10 cellular contexts compared by ENCODE assay signal in the genomic region with DNA sequence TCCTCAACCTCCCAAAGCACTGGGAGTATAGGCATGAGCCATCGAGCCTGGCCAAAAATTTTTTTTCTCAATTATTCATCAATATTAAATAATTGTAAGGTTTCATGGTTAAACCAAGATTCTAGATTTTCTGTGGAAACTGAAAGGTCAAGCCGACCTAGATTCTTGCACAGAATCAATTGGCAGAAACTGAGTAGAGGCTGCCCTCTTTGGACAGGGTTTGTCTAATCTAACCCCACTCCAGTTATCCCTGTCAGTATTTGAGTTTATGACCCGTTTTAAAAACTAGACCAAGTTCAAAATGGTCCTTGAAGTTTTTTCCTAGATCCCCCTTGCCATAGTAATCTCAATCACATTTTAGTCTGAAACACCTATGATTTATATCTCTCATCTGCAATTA. TPM values are rescaled to one million over a fixed set of nuclear protein-coding genes. Genes with fewer than 3 reads are reported as not detected.
DNase-seq lines count a peak whose midpoint lies in the region; ATAC-seq, FAIRE-seq and TF ChIP-seq lines count a peak whose summit lies in the region.
"Had no signal": no experiment of that assay in that cellular context is flagged by ENCODE, and none has a peak within 500 bp of the region (broad histone marks: within the 10 kb centered on the region; RNA-seq: fewer than 3 reads in every experiment).

No MANE protein-coding gene starts in this region.

- H3K27me3 Mint-ChIP-seq in HFFc6 (ENCODE audit: insufficient read depth) = peaks cover 5% of the 10 kb centered on the region; the same call in 1 of the 2 replicates
- no peaks in the 10 kb centered on the region for H3K27me3 Mint-ChIP-seq in H9 (ENCODE audit: low read depth)
- H3K27me3 Mint-ChIP-seq: activated naive CD4-positive, alpha-beta T cell treated with anti-CD3 and anti-CD28 coated beads, Interleukin-2, amount 50 U/mL, for 24 hours had no signal

- no peak for FAIRE-seq in GM12878 (lab: Jason Lieb, UNC)

- no peak overlapping the region for H3K27ac ChIP-seq in GM12878 (ENCODE audit: control insufficient read depth, insufficient read depth)
- no peak overlapping the region for H3K27ac ChIP-seq in H9 (ENCODE audit: insufficient read length, low read depth, low read length)

- intact Hi-C loops in GM12878 (cut with micrococcal nuclease; ENCODE audit: unreplicated experiment) = loop anchor here (10.0 kb wide), 1 partner anchor 483 kb away; no protein-coding TSS in a partner anchor

- no peaks in the 10 kb centered on the region for H3K79me1 ChIP-seq in H9 (ENCODE audit: insufficient read depth, low read depth, low read length, poor library complexity, severe bottlenecking)

- H3K18ac ChIP-seq in H9 (ENCODE audit: insufficient read length, low read depth, low read length) = no peak overlapping the region

- no peak overlapping the region for H4K5ac ChIP-seq in H9 (ENCODE audit: insufficient read length, low read depth, low read length)

- no peak overlapping the region for H3K4me3 Mint-ChIP-seq in HFFc6
- no peak overlapping the region for H3K4me3 Mint-ChIP-seq in H9
- H3K4me3 Mint-ChIP-seq: activated naive CD4-positive, alpha-beta T cell treated with anti-CD3 and anti-CD28 coated beads, Interleukin-2, amount 50 U/mL, for 24 hours had no signal

- H3K14ac ChIP-seq in H9 (ENCODE audit: insufficient read depth, low read length) = no peak overlapping the region

- SMC1A ChIA-PET in GM12878 (lab: Charles Lee; ENCODE audit: uncharacterized antibody, unreplicated experiment) = interaction anchor here (0.8 to 4.1 kb wide), 4 partner anchors 8 to 489 kb away, joined by 3 to 21 read pairs (median 6); partner anchors contain the start of genes ADAM10 and MINDY2

- in situ Hi-C loops in GM12878 (cut with MboI) = loop anchor here (5.0 kb wide), 1 partner anchor 491 kb away; no protein-coding TSS in a partner anchor

- no peak overlapping the region for H2BK20ac ChIP-seq in H9 (ENCODE audit: low read depth, low read length, poor library complexity, severe bottlenecking)

- H4K8ac ChIP-seq in H9 (replicated peaks; ENCODE audit: insufficient read length, low read depth, low read length) = no peak overlapping the region

- H3K4me1 ChIP-seq in GM12878 (ENCODE audit: control insufficient read depth, insufficient read depth, low read length) (no peaks in the 10 kb centered on the region), H9 (ENCODE audit: insufficient read depth, low read length) (no peaks in the 10 kb centered on the region)

- TF ChIP-seq EP300 in GM12878 (IDR thresholded peaks at IDR 0.05; ENCODE audit: borderline replicate concordance in 1 of 2, control insufficient read depth in 1 of 2, low read depth in 2 of 2, low read length in 2 of 2) = no peak

- H2AFZ ChIP-seq in GM12878 (ENCODE audit: control insufficient read depth, low read depth, low read length) (no peak overlapping the region), H9 (ENCODE audit: low read length) (no peak overlapping the region)

- H2BK5ac ChIP-seq in H9 (ENCODE audit: insufficient read length, low read length) = no peak overlapping the region

- no peaks in the 10 kb centered on the region for H3K79me2 ChIP-seq in GM12878 (ENCODE audit: control insufficient read depth, insufficient read depth, low read length)
- H3K79me2 ChIP-seq in H9 (ENCODE audit: insufficient read depth, low read length) = no peaks in the 10 kb centered on the region

- no peaks in the 10 kb centered on the region for H4K20me1 ChIP-seq in GM12878 (ENCODE audit: control insufficient read depth, insufficient read depth)
- no peaks in the 10 kb centered on the region for H4K20me1 ChIP-seq in H9 (ENCODE audit: control insufficient read depth, insufficient read depth, insufficient read length)

- RAD21 ChIA-PET in GM12878 (lab: Charles Lee; ENCODE audit: unreplicated experiment) = interaction anchor here (0.7 to 3.1 kb wide), 4 partner anchors 34 to 530 kb away, joined by 3 to 23 read pairs (median 4); no protein-coding TSS in a partner anchor

- H3K36me3 Mint-ChIP-seq in HFFc6 (ENCODE audit: low read depth) (no peaks in the 10 kb centered on the region), H9 (ENCODE audit: insufficient read depth in 1 of 3, low read depth in 3 of 3) (no peaks in the 10 kb centered on the region)
- H3K36me3 Mint-ChIP-seq: activated naive CD4-positive, alpha-beta T cell treated with anti-CD3 and anti-CD28 coated beads, Interleukin-2, amount 50 U/mL, for 24 hours had no signal

- no peak overlapping the region for H3K56ac ChIP-seq in H9 (ENCODE audit: insufficient read length, low read depth, low read length)

- no peak overlapping the region for H2BK120ac ChIP-seq in H9 (ENCODE audit: low read depth, low read length, poor library complexity, severe bottlenecking)

- no peak overlapping the region for H3K23ac ChIP-seq in H9 (ENCODE audit: insufficient read length, low read depth, low read length)

- H3K27ac Mint-ChIP-seq in HFFc6 (no peak overlapping the region), H9 (no peak overlapping the region)
- H3K27ac Mint-ChIP-seq: activated naive CD4-positive, alpha-beta T cell treated with anti-CD3 and anti-CD28 coated beads, Interleukin-2, amount 50 U/mL, for 24 hours had no signal

- H3K4me3 ChIP-seq in GM12878 = no peak overlapping the region

- H3K36me3 ChIP-seq in GM12878 (ENCODE audit: control insufficient read depth in 2 of 2, insufficient read depth in 2 of 2, low read length in 1 of 2) = no peaks in the 10 kb centered on the region

- H3K9me3 ChIP-seq in GM12878 (replicated peaks; ENCODE audit: control insufficient read depth, insufficient read depth, low read length) (no peaks in the 10 kb centered on the region), H9 (ENCODE audit: control insufficient read depth, low read depth, low read length) (no peaks in the 10 kb centered on the region)

- H3K9me3 Mint-ChIP-seq in HFFc6 (no peaks in the 10 kb centered on the region; the same call in 1 of the 2 replicates), H9 (no peaks in the 10 kb centered on the region)
- H3K9me3 Mint-ChIP-seq: activated naive CD4-positive, alpha-beta T cell treated with anti-CD3 and anti-CD28 coated beads, Interleukin-2, amount 50 U/mL, for 24 hours had no signal

- WGBS in GM12878 (ENCODE audit: insufficient coverage, insufficient replicate concordance, low lambda C conversion rate, missing lambda C conversion rate) = 5% methylated on average over 3 of the region's 3 CpGs
- no CpG with 5 or more reads among the region's 3 CpGs for WGBS in H9 (ENCODE audit: extremely low coverage, insufficient read length, low lambda C conversion rate)

- H2AK5ac ChIP-seq in H9 (ENCODE audit: insufficient read length, low read length) = no peak overlapping the region

- CTCF ChIA-PET in GM12878 (lab: Yijun Ruan, JAX) = interaction anchor here (0.8 to 4.4 kb wide), 8 partner anchors 80 to 545 kb away, joined by 3 to 30 read pairs (median 6); no protein-coding TSS in a partner anchor

- DNase-seq in Ammon's horn (ENCODE audit: low spot score) (peak; percentile 61), HFFc6 (no peak), GM12878 (ENCODE audit: low read depth, low spot score) (no peak), left kidney (ENCODE audit: low read depth, low spot score) (peak; percentile 22), epidermal melanocyte (ENCODE audit: insufficient read length, low spot score) (no peak), NCI-H2029 treated with DMSO at 0.1 percent for 48 hours (lab: John Stamatoyannopoulos, UW) (no peak), H9 (no peak)
- DNase-seq: NCI-H2171 treated with DMSO at 0.1 percent for 48 hours had no signal

- POLR2A ChIA-PET in GM12878 (lab: Charles Lee) = interaction anchor here (0.7 kb wide), 1 partner anchor 316 kb away, joined by 3 read pairs; no protein-coding TSS in a partner anchor

- H2BK15ac ChIP-seq in H9 (ENCODE audit: low read depth, low read length) = no peak overlapping the region

- TF ChIP-seq RAD21 in GM12878 (IDR thresholded peaks at IDR 0.05; ENCODE audit: insufficient read depth, low read depth, low read length) = peak; percentile 72

- no peak overlapping the region for H3K4ac ChIP-seq in H9 (ENCODE audit: low read depth, low read length)

- no peaks in the 10 kb centered on the region for H3K4me1 Mint-ChIP-seq in HFFc6 (ENCODE audit: low read depth)
- 0 out of 4 replicates have a peak, but pooled peaks cover 0 to 6% of the 10 kb centered on the region in 2 experiments for H3K4me1 Mint-ChIP-seq in H9
- H3K4me1 Mint-ChIP-seq: activated naive CD4-positive, alpha-beta T cell treated with anti-CD3 and anti-CD28 coated beads, Interleukin-2, amount 50 U/mL, for 24 hours had no signal

- ATAC-seq in GM12878 (peak; percentile 72), GM18502 (IDR thresholded peaks at IDR 0.05; ENCODE audit: poor library complexity, unreplicated experiment) (no peak)

- H3K23me2 ChIP-seq in H9 (ENCODE audit: insufficient read length, low read depth, low read length, poor library complexity, severe bottlenecking) = no peaks in the 10 kb centered on the region

- BruUV-seq in GM12878 (replicated peaks; lab: Mats Ljungman, UMichigan) = no TSS peak

- H3K27me3 ChIP-seq in GM12878 (replicated peaks in 1 of 2; ENCODE audit: control insufficient read depth in 2 of 2, insufficient read depth in 2 of 2, low read length in 1 of 2) (no peaks in the 10 kb centered on the region), H9 (ENCODE audit: insufficient read depth, low read length) (no peaks in the 10 kb centered on the region)

- no peak overlapping the region for H3K9ac ChIP-seq in GM12878 (ENCODE audit: control insufficient read depth, insufficient read depth, low read length)
- no peak overlapping the region for H3K9ac ChIP-seq in H9 (ENCODE audit: extremely low read depth, insufficient read length, low read length)

- no peak overlapping the region for H3K4me2 ChIP-seq in GM12878 (ENCODE audit: control insufficient read depth, insufficient read depth)
- no peak overlapping the region for H3K4me2 ChIP-seq in H9 (ENCODE audit: insufficient read depth, insufficient read length, low read length)

- TF ChIP-seq CTCF in HFFc6 (IDR thresholded peaks at IDR 0.05) (peak; percentile 53), GM12878 (IDR thresholded peaks at IDR 0.05 in 2 of 3, conservative IDR thresholded peaks at IDR 0.05 in 1 of 3; ENCODE audit: control insufficient read depth in 2 of 3, extremely low read depth in 1 of 3, insufficient read depth in 1 of 3, low read depth in 3 of 3, low read length in 3 of 3) (peak; percentile 36 to 65 (median 44); a peak in 5 of 6 replicates), H9 (conservative IDR thresholded peaks at IDR 0.05) (no peak)

- no peak overlapping the region for H4K91ac ChIP-seq in H9 (ENCODE audit: insufficient read length, low read depth, low read length)

- H3T11ph ChIP-seq in H9 (ENCODE audit: low read length) = no peak overlapping the region

- no peak for TF ChIP-seq POLR2A in GM12878 (IDR thresholded peaks at IDR 0.05; ENCODE audit: low read depth, low read length)

- no peak overlapping the region for H2BK12ac ChIP-seq in H9 (ENCODE audit: insufficient read length, low read depth, low read length)

RNA-seq across cellular contexts. Expression of gene ADAM10, which starts 8.6 kb away (rescaled TPM):
- 100 to 1,000 TPM; 155 to 227 (median 196) TPM for total RNA-seq in HFFc6 (2021; fragmentation: NEBNext Ultra II Directional; extraction: Animal tissue kit (Norgen Biotek cat#: 25700))
- total RNA-seq in GM12878 (2013; cell fraction: nucleolus; rRNA removed) = 214 and 218 TPM in 2 replicates
- total RNA-seq in GM12878 (2014; rRNA removed) = 40.7 and 43.9 TPM in 2 replicates
- 33.1 and 33.3 TPM in 2 replicates for total RNA-seq in GM12878 (2014; rRNA removed; fragmentation: Illumina TruSeq; extraction: Trizol)
- 73.7 and 77.0 TPM in 2 replicates for total RNA-seq in GM12878 (2021)
- 34.2 TPM for polyA plus RNA-seq in GM12878 (2011; ENCODE audit: low read depth)
- 83.0 and 107 TPM in 2 replicates for polyA plus RNA-seq in GM12878 (2011; rRNA removed)
- polyA plus RNA-seq in GM12878 (2011; cell fraction: cytosol; rRNA removed) = 37.9 and 39.1 TPM in 2 replicates
- polyA plus RNA-seq in GM12878 (2011; cell fraction: nucleus; rRNA removed) = 23.7 and 25.8 TPM in 2 replicates
- polyA plus RNA-seq in GM12878 (2012) = 61.2 and 63.5 TPM in 2 replicates
- 59.5 and 60.2 TPM in 2 replicates for polyA plus RNA-seq in GM12878 (2014; fragmentation: Illumina TruSeq; extraction: Trizol)
- 10 to 100 TPM; 10.0 to 11.1 TPM for polyA plus RNA-seq in GM12878 (2014; fragmentation: Nextera tagmentation; extraction: Ambion mirVana)
- 43.5 and 50.4 TPM in 2 replicates for polyA plus RNA-seq in GM12878 (2014; rRNA removed)
- 10 to 100 TPM; 87.6 to 88.9 TPM for polyA plus RNA-seq in GM12878 (2016; fragmentation: Nextera tagmentation; extraction: Ambion mirVana)
- polyA minus RNA-seq in GM12878 (2011; rRNA and poly(A)+ RNA removed) = 60.7 and 111 TPM in 2 replicates
- polyA minus RNA-seq in GM12878 (2011; cell fraction: cytosol; rRNA and poly(A)+ RNA removed) = 39.4 and 50.1 TPM in 2 replicates
- 37.4 and 63.6 TPM in 2 replicates for polyA minus RNA-seq in GM12878 (2011; cell fraction: nucleus; rRNA and poly(A)+ RNA removed)
- 150 and 159 TPM in 2 replicates for total RNA-seq in H9 (2021)

RNA-seq across cellular contexts. Expression of gene MINDY2, which starts 13.0 kb away (rescaled TPM):
- 10 to 100 TPM; 27.9 to 35.7 (median 29.9) TPM for total RNA-seq in HFFc6 (2021; fragmentation: NEBNext Ultra II Directional; extraction: Animal tissue kit (Norgen Biotek cat#: 25700))
- total RNA-seq in GM12878 (2013; cell fraction: nucleolus; rRNA removed) = 28.7 and 35.6 TPM in 2 replicates
- 2.7 and 2.8 TPM in 2 replicates for total RNA-seq in GM12878 (2014; rRNA removed)
- total RNA-seq in GM12878 (2014; rRNA removed; fragmentation: Illumina TruSeq; extraction: Trizol) = 3.6 and 3.8 TPM in 2 replicates
- 4.2 and 5.2 TPM in 2 replicates for total RNA-seq in GM12878 (2021)
- 1.7 TPM for polyA plus RNA-seq in GM12878 (2011; ENCODE audit: low read depth)
- polyA plus RNA-seq in GM12878 (2011; rRNA removed) = 6.0 and 12.9 TPM in 2 replicates
- polyA plus RNA-seq in GM12878 (2011; cell fraction: cytosol; rRNA removed) = 1.9 and 2.0 TPM in 2 replicates
- 3.8 TPM in 2 replicates for polyA plus RNA-seq in GM12878 (2011; cell fraction: nucleus; rRNA removed)
- 3.0 and 4.5 TPM in 2 replicates for polyA plus RNA-seq in GM12878 (2012)
- polyA plus RNA-seq in GM12878 (2014; fragmentation: Illumina TruSeq; extraction: Trizol) = 2.4 and 3.3 TPM in 2 replicates
- polyA plus RNA-seq in GM12878 (2014; fragmentation: Nextera tagmentation; extraction: Ambion mirVana) = under 1 TPM; 0.73 to 0.74 TPM
- 1.5 and 2.2 TPM in 2 replicates for polyA plus RNA-seq in GM12878 (2014; rRNA removed)
- polyA plus RNA-seq in GM12878 (2016; fragmentation: Nextera tagmentation; extraction: Ambion mirVana) = 1 to 10 TPM; 8.9 to 9.4 TPM
- polyA minus RNA-seq in GM12878 (2011; rRNA and poly(A)+ RNA removed) = 7.1 and 15.5 TPM in 2 replicates
- 3.4 and 4.8 TPM in 2 replicates for polyA minus RNA-seq in GM12878 (2011; cell fraction: cytosol; rRNA and poly(A)+ RNA removed)
- 5.0 and 6.1 TPM in 2 replicates for polyA minus RNA-seq in GM12878 (2011; cell fraction: nucleus; rRNA and poly(A)+ RNA removed)
- total RNA-seq in H9 (2021) = 29.5 and 32.3 TPM in 2 replicates

Comparison
In these comparisons a context has a peak if more than half of its experiments do, and no peak if none do; other contexts are left out.
1. DNase-seq: peak in Ammon's horn (single experiment) and left kidney (single experiment); none in HFFc6 (single experiment), GM12878 (single experiment), epidermal melanocyte (single experiment), NCI-H2029 treated with DMSO at 0.1 percent for 48 hours (single experiment) and H9 (single experiment).